Comparison of ENCODE assay signal across 7 cellular contexts in the genomic region with DNA sequence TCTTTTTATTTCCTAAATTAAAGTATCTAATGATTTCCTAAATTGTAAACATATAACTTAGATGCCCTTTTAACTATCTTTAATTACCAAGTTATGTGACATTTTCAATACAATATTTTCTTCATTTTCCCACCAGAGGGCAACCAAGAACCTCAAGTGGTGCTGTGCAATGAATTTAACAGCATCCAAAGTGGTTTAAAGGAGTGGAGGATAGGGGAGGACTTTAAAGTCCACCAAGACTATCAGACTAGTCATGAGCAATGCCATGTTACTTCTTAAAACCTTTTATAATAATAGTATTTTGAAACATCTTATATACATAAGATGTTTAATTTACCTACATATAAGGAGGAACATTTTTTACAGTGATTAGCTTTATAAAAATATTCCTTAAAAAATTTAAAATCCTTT.
A peak's percentile ranks its signal among the peaks of the same experiment; 100 is the strongest.
DNase-seq lines count a peak whose midpoint lies in the region; ATAC-seq and TF ChIP-seq lines count a peak whose summit lies in the region.

No MANE protein-coding gene starts in this region.

- H3K9me3 ChIP-seq in osteoblast (ENCODE audit: low read depth, low read length) = no peaks in the 10 kb centered on the region

- no peak overlapping the region for H3K27ac ChIP-seq in KMS-11
- no peak overlapping the region for H3K27ac ChIP-seq in osteoblast (ENCODE audit: low read depth, low read length)

- H2AFZ ChIP-seq in KMS-11 (ENCODE audit: low read depth) (no peak overlapping the region), osteoblast (ENCODE audit: low read length) (no peak overlapping the region)

- no peak for ATAC-seq in GM19452 (IDR thresholded peaks at IDR 0.05; ENCODE audit: unreplicated experiment)
- ATAC-seq in HG02840 (IDR thresholded peaks at IDR 0.05; ENCODE audit: low FRiP score, unreplicated experiment) = no peak

- DNase-seq in ELR (ENCODE audit: low read depth) = peak; percentile 76
- DNase-seq in RPMI8226 = peak; percentile 59
- DNase-seq in fibroblast of gingiva (ENCODE audit: low read depth) = peak; percentile 41
- DNase-seq in osteoblast (ENCODE audit: insufficient read length, low spot score, missing footprints) = peak; percentile 81

- no peaks in the 10 kb centered on the region for H3K27me3 ChIP-seq in KMS-11 (ENCODE audit: insufficient read depth, low read depth)
- H3K27me3 ChIP-seq in osteoblast (ENCODE audit: insufficient read depth, low read length) = no peaks in the 10 kb centered on the region

- no peak overlapping the region for H3K9ac ChIP-seq in KMS-11

- no peak overlapping the region for H3K4me3 ChIP-seq in KMS-11 (IDR thresholded peaks at IDR 0.05; ENCODE audit: insufficient read depth, low read depth, low read length)
- H3K4me3 ChIP-seq in osteoblast (ENCODE audit: insufficient read depth, low read length) = no peak overlapping the region

- no peak overlapping the region for H3K4me2 ChIP-seq in KMS-11
- no peak overlapping the region for H3K4me2 ChIP-seq in osteoblast (ENCODE audit: insufficient read depth, low read length)

- H3K79me2 ChIP-seq in KMS-11 (ENCODE audit: insufficient read depth, low read depth) (peaks cover 18% of the 10 kb centered on the region; the same call in 1 of the 2 replicates), osteoblast (ENCODE audit: insufficient read depth, low read length) (peaks cover 96% of the 10 kb centered on the region)

- TF ChIP-seq CTCF in KMS-11 (conservative IDR thresholded peaks at IDR 0.05; ENCODE audit: low read depth, low read length) = peak; percentile 82
- peak; percentile 62 for TF ChIP-seq CTCF in osteoblast (IDR thresholded peaks at IDR 0.05; ENCODE audit: extremely low read depth, low read depth, low read length)

- H3K36me3 ChIP-seq in KMS-11 (ENCODE audit: insufficient read depth) (no peaks in the 10 kb centered on the region), osteoblast (ENCODE audit: insufficient read depth, low read length) (no peaks in the 10 kb centered on the region)

- H3K4me1 ChIP-seq in KMS-11 (ENCODE audit: low read depth, poor library complexity, severe bottlenecking) (no peaks in the 10 kb centered on the region), osteoblast (ENCODE audit: insufficient read depth, low read length) (peaks cover 17% of the 10 kb centered on the region)

- H4K20me1 ChIP-seq in KMS-11 (ENCODE audit: insufficient read depth) (0 out of 2 replicates have a peak, but pooled peaks cover 11% of the 10 kb centered on the region), osteoblast (ENCODE audit: insufficient read depth, low read length) (peaks cover 18% of the 10 kb centered on the region)
